Comparison of ENCODE assay signal across 8 cellular contexts in the genomic region with DNA sequence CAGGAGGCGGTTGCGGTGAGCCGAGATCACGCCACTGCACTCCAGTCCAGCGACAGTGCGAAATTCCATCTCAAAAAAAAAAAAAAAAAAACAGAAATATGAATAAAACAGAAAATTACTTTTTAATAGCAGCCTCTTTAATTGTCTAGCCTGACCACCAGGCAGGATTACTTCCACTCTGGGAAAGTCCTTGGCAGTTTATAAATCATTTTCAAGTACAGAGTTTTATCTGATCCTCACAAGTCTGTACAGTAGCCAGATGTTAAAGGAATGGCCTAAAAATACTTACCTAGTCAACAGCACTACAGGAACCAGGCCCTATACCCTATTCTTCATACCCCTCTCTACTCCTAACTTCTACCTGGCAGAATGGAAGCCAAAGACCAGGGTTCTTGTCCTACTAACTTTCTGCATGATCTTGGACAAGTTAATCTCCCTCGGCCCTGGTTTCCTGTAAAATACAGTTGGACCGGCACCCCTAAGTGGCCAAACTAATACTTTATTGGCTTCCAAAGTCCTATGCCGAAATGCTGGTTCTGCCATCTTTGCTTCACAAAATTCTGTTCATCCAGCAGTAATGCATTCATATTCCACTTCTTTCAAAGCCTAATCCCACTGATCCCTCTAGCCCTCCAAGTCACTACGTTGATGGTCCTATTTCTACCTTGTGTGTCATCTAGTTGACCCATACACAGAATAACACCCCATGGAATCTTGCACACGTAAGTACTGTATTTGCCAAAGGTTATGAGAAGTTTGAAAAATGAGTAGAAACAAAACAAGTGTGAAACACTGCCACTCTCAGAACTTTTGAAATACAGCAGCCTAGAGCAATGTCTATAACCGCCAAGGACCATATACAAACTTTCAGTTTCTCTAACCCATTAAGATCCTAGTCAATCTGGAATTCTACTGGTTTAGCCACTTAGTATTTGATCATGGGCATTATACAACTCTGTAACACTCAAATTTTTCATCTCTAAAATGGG. TPM values are rescaled to one million over a fixed set of nuclear protein-coding genes. Genes with fewer than 3 reads are reported as not detected.
A peak's percentile ranks its signal among the peaks of the same experiment; 100 is the strongest.
DNase-seq lines count a peak whose midpoint lies in the region; ATAC-seq and TF ChIP-seq lines count a peak whose summit lies in the region.

No MANE protein-coding gene starts in this region.

- H3K79me2 ChIP-seq in MM.1S (ENCODE audit: low read length): peaks cover 68% of the 10 kb centered on the region

- peak overlapping the region; percentile 90 to 99 (median 94) for H3K4me3 Mint-ChIP-seq in CD4-positive, alpha-beta memory T cell
- H3K4me3 Mint-ChIP-seq in natural killer cell: peak overlapping the region; percentile 93

- H3K9me3 Mint-ChIP-seq in CD4-positive, alpha-beta memory T cell: peaks cover 0 to 5% (median 0%) of the 10 kb centered on the region in 8 donors
- no peaks in the 10 kb centered on the region for H3K9me3 Mint-ChIP-seq in natural killer cell

- CTCF ChIA-PET in CD4-positive, alpha-beta memory T cell (lab: Charles Lee; ENCODE audit: partially characterized antibody): no interaction called here

- H3K9me3 ChIP-seq in CD4-positive, alpha-beta memory T cell (ENCODE audit: control insufficient read depth in 1 of 2, low read length in 2 of 2): no peaks in the 10 kb centered on the region
- no peaks in the 10 kb centered on the region for H3K9me3 ChIP-seq in MM.1S (replicated peaks; ENCODE audit: insufficient read depth, low read length)

- H3K9ac ChIP-seq in MM.1S (ENCODE audit: low read length): peak overlapping the region; percentile 95; the same call in 1 of the 2 replicates

- H3K4me3 ChIP-seq in CD4-positive, alpha-beta memory T cell (ENCODE audit: low read length in 2 of 2): peak overlapping the region; percentile 92 to 94
- H3K4me3 ChIP-seq in MM.1S (ENCODE audit: low read length): peak overlapping the region; percentile 99

- ATAC-seq in natural killer cell (no peak), GM18861 (IDR thresholded peaks at IDR 0.05; ENCODE audit: unreplicated experiment) (no peak), GM18519 (IDR thresholded peaks at IDR 0.05; ENCODE audit: low FRiP score, unreplicated experiment) (no peak)

- POLR2A ChIA-PET in CD4-positive, alpha-beta memory T cell (lab: Charles Lee; ENCODE audit: partially characterized antibody): interaction anchor here (1.8 to 3.0 kb wide), 4 partner anchors 10 to 117 kb away, joined by 8 to 71 read pairs (median 14); partner anchors contain the start of gene RALY

- TF ChIP-seq CTCF in MM.1S (IDR thresholded peaks at IDR 0.05; ENCODE audit: low read length) (peak; percentile 40), natural killer cell (IDR thresholded peaks at IDR 0.05) (no peak)

- peaks cover 13% of the 10 kb centered on the region for H3F3A ChIP-seq in MM.1S (ENCODE audit: insufficient read depth, low read length)

- peak overlapping the region; percentile 86 to 99 (median 96) for H3K27ac Mint-ChIP-seq in CD4-positive, alpha-beta memory T cell
- peak overlapping the region; percentile 95 to 99 for H3K27ac Mint-ChIP-seq in natural killer cell

- no peaks in the 10 kb centered on the region for H3K27me3 ChIP-seq in CD4-positive, alpha-beta memory T cell (ENCODE audit: insufficient read depth, low read length)
- no peaks in the 10 kb centered on the region for H3K27me3 ChIP-seq in MM.1S (replicated peaks; ENCODE audit: insufficient read depth, low read length)

- peaks cover 42% of the 10 kb centered on the region for H4K20me1 ChIP-seq in MM.1S (ENCODE audit: insufficient read depth, low read length)

- H3K9me2 ChIP-seq in MM.1S (replicated peaks; ENCODE audit: insufficient read depth, low read length): no peaks in the 10 kb centered on the region

- peak overlapping the region; percentile 95 for H3K27ac ChIP-seq in CD4-positive, alpha-beta memory T cell (ENCODE audit: low read depth, low read length)
- H3K27ac ChIP-seq in MM.1S (ENCODE audit: low read length): peak overlapping the region; percentile 89; the same call in 1 of the 2 replicates

- peaks cover 6 to 48% of the 10 kb centered on the region in 2 donors for H3K36me3 Mint-ChIP-seq in CD4-positive, alpha-beta memory T cell
- H3K36me3 Mint-ChIP-seq in natural killer cell: peaks cover 3% of the 10 kb centered on the region

- H3K4me2 ChIP-seq in MM.1S (ENCODE audit: low read depth, low read length): peak overlapping the region; percentile 60

- DNase-seq in CD4-positive, alpha-beta memory T cell: peak in 4 of 5 donors; percentile 3 to 27 (median 18)
- DNase-seq in MM.1S: peak; percentile 71
- DNase-seq in dermis blood vessel endothelial cell: peak; percentile 24
- no peak for DNase-seq in natural killer cell
- DNase-seq in DMS 273 (lab: John Stamatoyannopoulos, UW; ENCODE audit: unreplicated experiment): no peak
- no peak for DNase-seq in KG1 (lab: John Stamatoyannopoulos, UW)

- peaks cover 39 to 66% (median 50%) of the 10 kb centered on the region in 4 donors for H3K4me1 Mint-ChIP-seq in CD4-positive, alpha-beta memory T cell
- H3K4me1 Mint-ChIP-seq in natural killer cell: peaks cover 58 to 65% of the 10 kb centered on the region in 2 donors

- H2AFZ ChIP-seq in MM.1S (ENCODE audit: low read length): no peak overlapping the region

- intact Hi-C loops in CD4-positive, alpha-beta memory T cell (cut with micrococcal nuclease): loop anchor here (5.0 kb wide), 2 partner anchors 192 to 668 kb away; partner anchors contain the start of genes AHCY and SNTA1
- intact Hi-C loops in natural killer cell (cut with micrococcal nuclease): loop anchor here (5.0 kb wide), 1 partner anchor 43 kb away; no protein-coding TSS in a partner anchor

- no peaks in the 10 kb centered on the region for H3K27me3 Mint-ChIP-seq in CD4-positive, alpha-beta memory T cell
- H3K27me3 Mint-ChIP-seq in natural killer cell (ENCODE audit: low read depth in 2 of 2): no peaks in the 10 kb centered on the region

- peaks cover 9% of the 10 kb centered on the region for H3K36me3 ChIP-seq in CD4-positive, alpha-beta memory T cell (ENCODE audit: insufficient read depth, low read length)
- H3K36me3 ChIP-seq in MM.1S (replicated peaks; ENCODE audit: insufficient read depth, low read length): peaks cover 12% of the 10 kb centered on the region; the same call in 1 of the 2 replicates

- peaks cover 63% of the 10 kb centered on the region for H3K4me1 ChIP-seq in CD4-positive, alpha-beta memory T cell (ENCODE audit: insufficient read depth, low read length)
- H3K4me1 ChIP-seq in MM.1S (ENCODE audit: low read length): peaks cover 21% of the 10 kb centered on the region

RNA-seq across cellular contexts. Expression of gene EIF2S2, which starts 1.7 kb away (rescaled TPM):
- 10 to 100 TPM; 52.2 to 53.1 TPM for total RNA-seq in CD4-positive, alpha-beta memory T cell
- polyA plus RNA-seq in CD4-positive, alpha-beta memory T cell: 10 to 100 TPM; 26.3 to 34.0 TPM
- total RNA-seq in dermis blood vessel endothelial cell: 90.2 and 151 TPM in 2 replicates
- 10 to 100 TPM; 17.6 to 20.0 (median 17.6) TPM for total RNA-seq in natural killer cell

Comparison
In these comparisons a context has a peak if more than half of its experiments do, and no peak if none do; other contexts are left out.
1. DNase-seq: peak in CD4-positive, alpha-beta memory T cell (4 of 5), MM.1S (single experiment) and dermis blood vessel endothelial cell (single experiment); none in natural killer cell (single experiment), DMS 273 (single experiment) and KG1 (single experiment).